9 cellular contexts compared by ENCODE assay signal in the genomic region with DNA sequence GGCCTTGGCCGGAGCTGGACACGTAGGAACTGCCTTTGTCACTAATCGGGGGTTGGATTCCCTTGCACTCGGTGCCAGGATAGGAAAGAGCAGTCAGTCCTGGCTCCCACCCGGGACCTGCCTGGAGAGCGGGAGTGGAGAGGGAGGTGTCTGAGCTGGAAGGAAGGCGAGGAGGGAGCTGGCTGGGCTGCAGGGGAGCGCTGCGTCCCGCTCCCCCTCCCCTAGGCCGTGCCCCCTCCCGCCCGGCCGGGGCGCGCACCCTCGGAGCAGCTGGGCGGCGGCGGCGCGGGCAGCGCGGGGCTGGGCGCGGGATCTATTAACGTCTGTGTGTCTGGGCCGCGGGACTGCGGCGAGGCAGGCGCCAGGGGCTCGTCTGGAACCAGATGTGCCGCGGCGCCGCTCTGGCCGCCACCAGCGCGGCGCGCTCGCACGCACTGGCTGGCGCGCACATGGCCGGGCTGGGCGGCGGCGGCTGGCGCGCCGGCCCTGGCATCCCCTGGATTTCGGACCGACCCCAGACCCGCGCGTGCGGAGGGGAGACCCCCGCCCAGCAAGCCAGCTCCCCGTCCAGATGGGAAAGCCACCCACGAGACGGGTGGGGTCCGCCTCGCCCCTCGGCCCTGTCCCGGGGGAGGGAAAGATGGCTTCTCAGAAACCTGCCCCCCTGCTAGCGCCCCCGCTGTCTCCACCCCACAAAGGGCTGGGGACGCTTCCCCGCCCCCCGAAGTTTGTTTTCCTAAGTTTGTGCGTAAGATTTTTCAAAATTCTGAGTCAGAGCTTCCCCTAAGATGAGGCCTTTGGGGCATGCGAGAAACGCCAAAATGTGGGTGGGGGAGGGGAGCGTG. TPM values are rescaled to one million over a fixed set of nuclear protein-coding genes. Genes with fewer than 3 reads are reported as not detected.
A peak's percentile ranks its signal among the peaks of the same experiment; 100 is the strongest.
DNase-seq lines count a peak whose midpoint lies in the region; ATAC-seq, FAIRE-seq and TF ChIP-seq lines count a peak whose summit lies in the region.
"Had no signal": no experiment of that assay in that cellular context is flagged by ENCODE, and none has a peak within 500 bp of the region (broad histone marks: within the 10 kb centered on the region; RNA-seq: fewer than 3 reads in every experiment).

No MANE protein-coding gene starts in this region.

- H3K9ac ChIP-seq in rectal smooth muscle tissue (ENCODE audit: low read length) (no peak overlapping the region), MM.1S (ENCODE audit: low read length) (no peak overlapping the region)

- TF ChIP-seq POLR2A in GM12891 (IDR thresholded peaks at IDR 0.05; ENCODE audit: low read depth, low read length): no peak

- H3K9me2 ChIP-seq in MM.1S (replicated peaks; ENCODE audit: insufficient read depth, low read length): no peaks in the 10 kb centered on the region

- peak overlapping the region; percentile 44 for H3K4me3 ChIP-seq in rectal smooth muscle tissue (ENCODE audit: low read length)
- no peak overlapping the region for H3K4me3 ChIP-seq in MM.1S (ENCODE audit: low read length)

- H3F3A ChIP-seq in MM.1S (ENCODE audit: insufficient read depth, low read length): no peaks in the 10 kb centered on the region

- DNase-seq in NOMO-1 treated with DMSO at 0.1 percent for 48 hours (lab: John Stamatoyannopoulos, UW; ENCODE audit: unreplicated experiment) (peak; percentile 18), NOMO-1 treated with dmso at 0.1 percent for 144 hours (lab: John Stamatoyannopoulos, UW; ENCODE audit: unreplicated experiment) (no peak), activated T-cell treated with anti-CD3 and anti-CD28 coated beads for 4 hours (peak; percentile 46), foreskin keratinocyte (no peak), GM12891 (ENCODE audit: insufficient read length, low spot score) (no peak), MM.1S (no peak)

- TF ChIP-seq CTCF in foreskin keratinocyte (conservative IDR thresholded peaks at IDR 0.05) (no peak), MM.1S (IDR thresholded peaks at IDR 0.05; ENCODE audit: low read length) (no peak)

- H3K27ac ChIP-seq in foreskin keratinocyte (peak overlapping the region; percentile 40), rectal smooth muscle tissue (ENCODE audit: low read depth, low read length) (no peak overlapping the region), MM.1S (ENCODE audit: low read length) (no peak overlapping the region)

- no peak overlapping the region for H3K4me2 ChIP-seq in MM.1S (ENCODE audit: low read depth, low read length)

- no peak for FAIRE-seq in GM12891 (lab: Jason Lieb, UNC)
- FAIRE-seq: G401.6 had no signal

- H3K4me1 ChIP-seq in foreskin keratinocyte: no peaks in the 10 kb centered on the region
- H3K4me1 ChIP-seq in rectal smooth muscle tissue (ENCODE audit: control insufficient read depth, insufficient read depth, low read length): no peaks in the 10 kb centered on the region
- H3K4me1 ChIP-seq in MM.1S (ENCODE audit: low read length): no peaks in the 10 kb centered on the region

- H3K27me3 ChIP-seq in foreskin keratinocyte (peaks cover 38% of the 10 kb centered on the region), rectal smooth muscle tissue (ENCODE audit: control insufficient read depth, insufficient read depth, low read length) (peaks cover 4% of the 10 kb centered on the region), MM.1S (replicated peaks; ENCODE audit: insufficient read depth, low read length) (peaks cover 96% of the 10 kb centered on the region)

- no peak overlapping the region for H2AFZ ChIP-seq in MM.1S (ENCODE audit: low read length)

- no peaks in the 10 kb centered on the region for H3K9me3 ChIP-seq in MM.1S (replicated peaks; ENCODE audit: insufficient read depth, low read length)

- no peaks in the 10 kb centered on the region for H3K36me3 ChIP-seq in rectal smooth muscle tissue (ENCODE audit: control insufficient read depth, insufficient read depth, low read length)
- no peaks in the 10 kb centered on the region for H3K36me3 ChIP-seq in MM.1S (replicated peaks; ENCODE audit: insufficient read depth, low read length)

- ATAC-seq in foreskin keratinocyte (peak; percentile 60), HG03354 (IDR thresholded peaks at IDR 0.05; ENCODE audit: poor library complexity, severe bottlenecking, unreplicated experiment) (no peak)

- H3K79me2 ChIP-seq in MM.1S (ENCODE audit: low read length): no peaks in the 10 kb centered on the region

- H4K20me1 ChIP-seq in MM.1S (ENCODE audit: insufficient read depth, low read length): no peaks in the 10 kb centered on the region

TF ChIP-seq in GM12891, 5 proteins besides CTCF, POLR2A, EP300 and RAD21:
- TF ChIP-seq POLR2AphosphoS5 (IDR thresholded peaks at IDR 0.05; ENCODE audit: low read depth, low read length): no peak
- TF ChIP-seq PAX5 (IDR thresholded peaks at IDR 0.05; ENCODE audit: insufficient read depth, low read length, severe bottlenecking): no peak
- TF ChIP-seq SPI1 (IDR thresholded peaks at IDR 0.05; ENCODE audit: low read depth, low read length): no peak
- TF ChIP-seq POU2F2 (IDR thresholded peaks at IDR 0.05; ENCODE audit: low read depth, low read length): no peak
- no peak for TF ChIP-seq TAF1 (IDR thresholded peaks at IDR 0.05; ENCODE audit: low read depth, low read length)

RNA-seq across cellular contexts. Expression of gene PRRX2, which starts 31.9 kb away (rescaled TPM):
- total RNA-seq in foreskin keratinocyte: not detected in 2 replicates
- 0.06 and 0.09 TPM in 2 replicates for polyA plus RNA-seq in foreskin keratinocyte
- polyA plus RNA-seq in GM12891 (2012; ENCODE audit: low read depth, missing spikeins): not detected

RNA-seq across cellular contexts. Expression of gene ASB6, which starts 55.4 kb away (rescaled TPM):
- total RNA-seq in foreskin keratinocyte: 22.7 and 23.2 TPM in 2 replicates
- polyA plus RNA-seq in foreskin keratinocyte: 20.0 and 21.2 TPM in 2 replicates
- 7.6 TPM for polyA plus RNA-seq in GM12891 (2012; ENCODE audit: low read depth, missing spikeins)

RNA-seq across cellular contexts. Expression of gene PTGES, which starts 55.5 kb away (rescaled TPM):
- total RNA-seq in foreskin keratinocyte: 5.2 and 7.1 TPM in 2 replicates
- polyA plus RNA-seq in foreskin keratinocyte: 5.4 and 7.7 TPM in 2 replicates
- 0.08 TPM for polyA plus RNA-seq in GM12891 (2012; ENCODE audit: low read depth, missing spikeins)

Comparison
In these comparisons a context has a peak if more than half of its experiments do, and no peak if none do; other contexts are left out.
1. DNase-seq: peak in NOMO-1 treated with DMSO at 0.1 percent for 48 hours (single experiment) and activated T-cell treated with anti-CD3 and anti-CD28 coated beads for 4 hours (single experiment); none in NOMO-1 treated with dmso at 0.1 percent for 144 hours (single experiment), foreskin keratinocyte (0 of 2), GM12891 (single experiment) and MM.1S (single experiment).